ENCODE assay signal across 2 cellular contexts in the genomic region with DNA sequence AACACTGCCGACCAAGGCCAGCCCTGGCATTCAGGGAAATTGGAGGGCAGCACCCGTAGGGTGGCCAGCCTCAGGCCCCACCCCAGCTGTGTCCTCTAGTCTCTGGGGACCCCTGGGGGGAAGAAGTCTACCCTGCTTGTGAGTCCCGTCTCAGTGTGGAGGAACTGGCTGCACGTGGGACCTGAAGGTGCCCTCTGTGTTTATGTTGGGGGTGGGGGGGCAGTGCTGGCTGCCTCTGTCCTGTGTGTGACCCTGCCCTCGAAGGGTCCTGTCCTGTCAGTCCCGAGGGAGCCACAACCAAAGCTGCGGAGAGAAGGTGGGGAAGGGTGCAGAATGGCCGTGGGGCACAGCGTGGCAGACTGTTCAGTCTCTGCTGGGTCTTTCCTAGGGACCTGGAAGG.
TF ChIP-seq lines count a peak whose summit lies in the region.

No MANE protein-coding gene starts in this region.

TF ChIP-seq in HepG2, 621 proteins besides CTCF, POLR2A, EP300 and RAD21:
- TF ChIP-seq HNRNPL (IDR thresholded peaks at IDR 0.05; ENCODE audit: low read depth, low read length) (0 out of 2 replicates have a peak, but pooled peaks have one; percentile 26), MEIS2 (CRISPR knock-in tag; IDR thresholded peaks at IDR 0.05) (no peak)
- TF ChIP-seq, protein P1, sequence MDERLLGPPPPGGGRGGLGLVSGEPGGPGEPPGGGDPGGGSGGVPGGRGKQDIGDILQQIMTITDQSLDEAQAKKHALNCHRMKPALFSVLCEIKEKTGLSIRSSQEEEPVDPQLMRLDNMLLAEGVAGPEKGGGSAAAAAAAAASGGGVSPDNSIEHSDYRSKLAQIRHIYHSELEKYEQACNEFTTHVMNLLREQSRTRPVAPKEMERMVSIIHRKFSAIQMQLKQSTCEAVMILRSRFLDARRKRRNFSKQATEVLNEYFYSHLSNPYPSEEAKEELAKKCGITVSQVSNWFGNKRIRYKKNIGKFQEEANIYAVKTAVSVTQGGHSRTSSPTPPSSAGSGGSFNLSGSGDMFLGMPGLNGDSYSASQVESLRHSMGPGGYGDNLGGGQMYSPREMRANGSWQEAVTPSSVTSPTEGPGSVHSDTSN (CRISPR knock-in tag; IDR thresholded peaks at IDR 0.05), result no peak

TF ChIP-seq in H1, 55 proteins besides CTCF, POLR2A, EP300 and RAD21:
- TF ChIP-seq FOSL1 (IDR thresholded peaks at IDR 0.05; ENCODE audit: insufficient read depth, low read depth, low read length) (no peak), JUN (IDR thresholded peaks at IDR 0.05; ENCODE audit: low read depth, low read length) (no peak), EZH2 (IDR thresholded peaks at IDR 0.05; ENCODE audit: low read depth, low read length, severe bottlenecking) (no peak), CHD2 (IDR thresholded peaks at IDR 0.05; ENCODE audit: low read length) (no peak), TEAD4 (IDR thresholded peaks at IDR 0.05; ENCODE audit: low read depth, low read length) (no peak), POLR2AphosphoS5 (IDR thresholded peaks at IDR 0.05; ENCODE audit: low read depth, low read length) (no peak), SAP30 (IDR thresholded peaks at IDR 0.05; ENCODE audit: insufficient read depth, insufficient replicate concordance, low read length) (no peak)
